In genomic region chr5:79133657-79134451, GRCh38 we compare ENCODE assay signal across 7 cellular contexts. TPM values are rescaled to one million over a fixed set of nuclear protein-coding genes. Genes with fewer than 3 reads are reported as not detected.
A peak's percentile ranks its signal among the peaks of the same experiment; 100 is the strongest.
DNase-seq lines count a peak whose midpoint lies in the region; ATAC-seq, FAIRE-seq and TF ChIP-seq lines count a peak whose summit lies in the region.

No MANE protein-coding gene starts in this region.

- H3K27ac ChIP-seq in brain microvascular endothelial cell (no peak overlapping the region), skeletal muscle tissue (ENCODE audit: low read depth, low read length) (no peak overlapping the region)

- H3K9ac ChIP-seq in skeletal muscle tissue (ENCODE audit: low read depth in 1 of 3, low read length in 3 of 3): peak overlapping the region; percentile 0 to 58 (median 55)

- TF ChIP-seq CTCF in brain microvascular endothelial cell (IDR thresholded peaks at IDR 0.05; ENCODE audit: low read depth, low read length, missing control alignments): peak; percentile 91

- peak; percentile 90 for FAIRE-seq in GM12892 (lab: Jason Lieb, UNC)

- in situ Hi-C loops in brain microvascular endothelial cell (cut with HindIII; ENCODE audit: low pct_ligation_motif_present, low sequenced_read_pairs): no loop called here

- no peak for TF ChIP-seq POLR2A in GM12892 (IDR thresholded peaks at IDR 0.05; ENCODE audit: low read depth, low read length)

- H3K27me3 ChIP-seq in brain microvascular endothelial cell (replicated peaks) (no peaks in the 10 kb centered on the region), skeletal muscle tissue (ENCODE audit: control insufficient read depth in 3 of 3, insufficient read depth in 3 of 3, low read length in 3 of 3) (no peaks in the 10 kb centered on the region)

- peak overlapping the region; percentile 38 for H3K4me3 ChIP-seq in brain microvascular endothelial cell (ENCODE audit: low read depth, low read length)
- peak overlapping the region; percentile 20; the same call in 1 of the 2 replicates for H3K4me3 ChIP-seq in iPS-18c (ENCODE audit: insufficient read depth, low read depth, low read length)
- H3K4me3 ChIP-seq in skeletal muscle tissue (ENCODE audit: low read length in 3 of 3): peak overlapping the region; percentile 45 to 63 (median 54)

- no peak for ATAC-seq in HG03039 (IDR thresholded peaks at IDR 0.05; ENCODE audit: unreplicated experiment)

- H3K36me3 ChIP-seq in brain microvascular endothelial cell (replicated peaks): no peaks in the 10 kb centered on the region
- H3K36me3 ChIP-seq in skeletal muscle tissue (ENCODE audit: control insufficient read depth in 3 of 3, insufficient read depth in 3 of 3, low read length in 3 of 3): no peaks in the 10 kb centered on the region

- no peak for DNase-seq in GM12892 (ENCODE audit: insufficient read length)
- peak; percentile 71 for DNase-seq in NCI-H2029 treated with DMSO at 0.1 percent for 48 hours (lab: John Stamatoyannopoulos, UW)
- DNase-seq in UCSD-AML1 (lab: John Stamatoyannopoulos, UW; ENCODE audit: unreplicated experiment): peak; percentile 62
- DNase-seq in brain microvascular endothelial cell: peak; percentile 79

- H3K9me3 ChIP-seq in iPS-18c (ENCODE audit: control insufficient read depth, insufficient read depth, low read length) (no peaks in the 10 kb centered on the region), skeletal muscle tissue (ENCODE audit: control insufficient read depth in 3 of 3, low read length in 3 of 3) (no peaks in the 10 kb centered on the region)

- peaks cover 3 to 10% (median 4%) of the 10 kb centered on the region in 3 donors for H3K4me1 ChIP-seq in skeletal muscle tissue (ENCODE audit: control insufficient read depth in 3 of 3, insufficient read depth in 3 of 3, low read length in 3 of 3)

RNA-seq across cellular contexts. Expression of gene BHMT, which starts 22.2 kb away (rescaled TPM):
- not detected for polyA plus RNA-seq in GM12892 (2012; ENCODE audit: missing spikeins)
- total RNA-seq in skeletal muscle tissue: 1.0 TPM
